8 cellular contexts compared by ENCODE assay signal in the genomic region with DNA sequence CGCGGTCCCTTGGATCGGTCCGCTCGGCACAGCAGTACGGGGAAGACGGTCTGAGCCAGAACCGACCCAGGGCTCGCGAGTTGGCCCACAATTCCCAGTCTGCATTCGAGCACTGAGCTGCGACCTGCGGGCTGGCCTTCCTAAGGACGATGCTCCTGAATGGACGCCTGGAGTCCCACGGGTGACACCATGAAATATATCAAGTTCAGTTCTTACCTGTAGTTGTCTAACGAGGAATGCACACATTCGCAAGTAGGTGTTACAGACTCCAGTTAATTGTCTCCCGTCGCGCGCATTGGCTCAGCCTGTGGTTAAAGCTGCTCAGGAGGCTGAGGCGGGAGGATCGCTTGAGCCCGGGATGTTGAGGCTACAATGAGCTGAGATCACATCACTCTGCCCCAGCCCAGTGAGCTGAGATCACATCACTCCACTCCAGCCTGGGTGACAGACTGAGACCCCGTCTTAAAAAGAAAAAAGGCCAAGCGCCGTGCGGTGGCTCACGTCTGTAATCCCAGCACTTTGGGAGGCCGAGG. TPM values are rescaled to one million over a fixed set of nuclear protein-coding genes. Genes with fewer than 3 reads are reported as not detected.
DNase-seq lines count a peak whose midpoint lies in the region; ATAC-seq and TF ChIP-seq lines count a peak whose summit lies in the region.

No MANE protein-coding gene starts in this region.

- peak overlapping the region; percentile 85 for H3K27ac Mint-ChIP-seq in chondrocyte (ENCODE audit: unreplicated experiment)

- H3K4me3 Mint-ChIP-seq in chondrocyte (ENCODE audit: unreplicated experiment), result peak overlapping the region; percentile 85

- peaks cover 10% of the 10 kb centered on the region for H3K79me2 ChIP-seq in Karpas-422 (ENCODE audit: low read length)

- H3K27me3 Mint-ChIP-seq in chondrocyte (ENCODE audit: low read depth), result peaks cover 3% of the 10 kb centered on the region

- no peaks in the 10 kb centered on the region for H3K9me2 ChIP-seq in Karpas-422 (replicated peaks; ENCODE audit: insufficient read depth, low read length)

- H3K4me1 ChIP-seq in Karpas-422 (ENCODE audit: low read length), result peaks cover 15% of the 10 kb centered on the region
- H3K4me1 ChIP-seq in muscle layer of colon (ENCODE audit: insufficient read depth, low read length), result peaks cover 9% of the 10 kb centered on the region

- H4K20me1 ChIP-seq in Karpas-422 (ENCODE audit: insufficient read depth, low read depth, low read length), result no peaks in the 10 kb centered on the region

- H3K4me1 Mint-ChIP-seq in chondrocyte (ENCODE audit: low read depth), result peaks cover 15% of the 10 kb centered on the region

- DNase-seq in AG04449 (ENCODE audit: low read depth, low spot score) (no peak), Karpas-422 (no peak), chondrocyte (ENCODE audit: low spot score) (no peak), 8988T (no peak), NCI-H226 (no peak)

- H3K9ac ChIP-seq in Karpas-422 (ENCODE audit: low read length), result peak overlapping the region; percentile 75
- peak overlapping the region; percentile 63 for H3K9ac ChIP-seq in muscle layer of colon (ENCODE audit: low read length)

- H3K9me3 Mint-ChIP-seq in chondrocyte (ENCODE audit: low read depth), result no peaks in the 10 kb centered on the region

- H3K36me3 ChIP-seq in Karpas-422 (ENCODE audit: insufficient read depth, low read length), result peaks cover 12% of the 10 kb centered on the region
- H3K36me3 ChIP-seq in muscle layer of colon (ENCODE audit: insufficient read depth, low read length), result no peaks in the 10 kb centered on the region

- peaks cover 8% of the 10 kb centered on the region for H3K36me3 Mint-ChIP-seq in chondrocyte (ENCODE audit: low read depth)

- peak overlapping the region; percentile 53; the same call in 1 of the 2 replicates for H2AFZ ChIP-seq in Karpas-422 (ENCODE audit: low read length)

- no peak for ATAC-seq in HG02571 (IDR thresholded peaks at IDR 0.05; ENCODE audit: unreplicated experiment)
- ATAC-seq in GM19467 (IDR thresholded peaks at IDR 0.05; ENCODE audit: unreplicated experiment), result no peak

- CTCF ChIA-PET in AG04449 (lab: Yijun Ruan, JAX), result interaction anchor here (0.8 to 2.9 kb wide), 12 partner anchors 10 to 449 kb away, joined by 3 to 18 read pairs (median 6); partner anchors contain the start of gene MAP3K5

- H3K9me3 ChIP-seq in Karpas-422 (ENCODE audit: low read length) (no peaks in the 10 kb centered on the region), muscle layer of colon (ENCODE audit: low read length) (no peaks in the 10 kb centered on the region)

- POLR2A ChIA-PET in AG04449 (lab: Yijun Ruan, JAX), result interaction anchor here (0.6 to 0.8 kb wide), 2 partner anchors 12 to 213 kb away, joined by 3 read pairs; no protein-coding TSS in a partner anchor

- H3K4me2 ChIP-seq in Karpas-422 (ENCODE audit: low read depth, low read length, poor library complexity, severe bottlenecking), result peak overlapping the region; percentile 92

- H3K4me3 ChIP-seq in AG04449 (ENCODE audit: low read depth, low read length) (peak overlapping the region; percentile 82), Karpas-422 (ENCODE audit: low read length) (peak overlapping the region; percentile 74), muscle layer of colon (ENCODE audit: low read depth in 1 of 2, low read length in 2 of 2) (peak overlapping the region; percentile 73 to 93)

- H3K27me3 ChIP-seq in Karpas-422 (ENCODE audit: low read length), result no peaks in the 10 kb centered on the region
- H3K27me3 ChIP-seq in muscle layer of colon (ENCODE audit: control insufficient read depth in 1 of 2, insufficient read depth in 2 of 2, low read length in 2 of 2), result no peaks in the 10 kb centered on the region

- H3K27ac ChIP-seq in Karpas-422 (ENCODE audit: low read length) (no peak overlapping the region), muscle layer of colon (ENCODE audit: low read depth, low read length) (peak overlapping the region; percentile 75)

- no peak for TF ChIP-seq CTCF in AG04449 (IDR thresholded peaks at IDR 0.05; ENCODE audit: insufficient read depth, low read length, missing control alignments)
- peak; percentile 31 for TF ChIP-seq CTCF in chondrocyte (IDR thresholded peaks at IDR 0.05)

RNA-seq across cellular contexts. Expression of gene PEX7, which starts 0.8 kb away (rescaled TPM):
- 13.6 and 18.0 TPM in 2 replicates for total RNA-seq in Karpas-422 (2014; rRNA removed; shearing (Covaris generic); ENCODE audit: low replicate concordance)
- 6.2 to 7.0 TPM (median 6.8 TPM) in 3 replicates for total RNA-seq in chondrocyte

RNA-seq across cellular contexts. Expression of gene MAP3K5, which starts 30.9 kb away (rescaled TPM):
- total RNA-seq in Karpas-422 (2014; rRNA removed; shearing (Covaris generic); ENCODE audit: low replicate concordance), result 1.0 and 1.1 TPM in 2 replicates
- total RNA-seq in chondrocyte, result 2.1 to 5.1 TPM (median 4.6 TPM) in 3 replicates
